In genomic region chr2:84880645-84881521, GRCh38 we compare ENCODE assay signal across 8 cellular contexts. TPM values are rescaled to one million over a fixed set of nuclear protein-coding genes. Genes with fewer than 3 reads are reported as not detected.
DNase-seq lines count a peak whose midpoint lies in the region; ATAC-seq and TF ChIP-seq lines count a peak whose summit lies in the region.

TSS of gene TRABD2A (minus strand) at chr2:84881084. CDS start at chr2:84881039, 45 bp downstream.

- H3K9me3 ChIP-seq in Peyer's patch (no peaks in the 10 kb centered on the region), iPS-18a (ENCODE audit: control insufficient read depth, low read depth, low read length) (no peaks in the 10 kb centered on the region)

- TF ChIP-seq CTCF in Peyer's patch (IDR thresholded peaks at IDR 0.05) = no peak

- H3K36me3 ChIP-seq in Peyer's patch (no peaks in the 10 kb centered on the region), iPS-18a (ENCODE audit: control insufficient read depth, low read depth, low read length) (no peaks in the 10 kb centered on the region)

- peaks cover 0 to 7% of the 10 kb centered on the region in 2 donors for H3K27me3 ChIP-seq in Peyer's patch
- H3K27me3 ChIP-seq in iPS-18a (ENCODE audit: control insufficient read depth, insufficient read depth, low read length) = peaks cover 84% of the 10 kb centered on the region

- DNase-seq in Peyer's patch (peak; percentile 38 to 68 (median 67)), cerebellum (ENCODE audit: low spot score) (no peak), NCI-H1048 (lab: John Stamatoyannopoulos, UW) (no peak)
- DNase-seq in activated naive CD8-positive, alpha-beta T cell treated with anti-CD3 and anti-CD28 coated beads, Interleukin-2, amount 50 U/mL, for 16 hours (ENCODE audit: low read depth, low spot score) = peak; percentile 51
- peak; percentile 53 to 61 (median 58) for DNase-seq in stimulated activated CD4-positive, alpha-beta T cell treated with anti-CD3 and anti-CD28 coated beads, Interleukin-12 subunit alpha, Interleukin-12 subunit beta, amount 100 ng/mL, for 48 hours (ENCODE audit: low read depth in 2 of 3, low spot score in 1 of 3)

- no peak for TF ChIP-seq POLR2A in Peyer's patch (IDR thresholded peaks at IDR 0.05)

- peak within 1 kb of the TSS; percentile 68 to 72 (median 72) for H3K27ac ChIP-seq in Peyer's patch
- no peak within 1 kb of the TSS for H3K27ac ChIP-seq in iPS-18a (ENCODE audit: low read length)

- peak within 1 kb of the TSS; percentile 52 to 90 (median 67) for H3K4me3 ChIP-seq in Peyer's patch
- peak within 1 kb of the TSS; percentile 62 for H3K4me3 ChIP-seq in iPS-18a (ENCODE audit: low read length)

- H3K9ac ChIP-seq in iPS-18a (ENCODE audit: low read length) = peak within 1 kb of the TSS; percentile 26

- H3K4me1 ChIP-seq in Peyer's patch (peaks cover 0 to 11% (median 0%) of the 10 kb centered on the region in 4 donors), iPS-18a (ENCODE audit: control insufficient read depth, low read depth, low read length) (peaks cover 4% of the 10 kb centered on the region)

- ATAC-seq in GM18498 (IDR thresholded peaks at IDR 0.05; ENCODE audit: unreplicated experiment) (peak; percentile 25), GM19395 (IDR thresholded peaks at IDR 0.05; ENCODE audit: unreplicated experiment) (no peak)

RNA-seq across cellular contexts. Expression of gene TRABD2A, which starts in this region (rescaled TPM):
- total RNA-seq in Peyer's patch (10 to 100 TPM; 32.2 to 85.4 (median 55.0) TPM), cerebellum (1.4 TPM)

Comparison
In these comparisons a context has a peak if more than half of its experiments do, and no peak if none do; other contexts are left out.
1. RNA of gene TRABD2A (total RNA-seq): 32.2 to 85.4 TPM in Peyer's patch; 1.4 TPM in cerebellum (single experiment); every median in the first group is over 10 times any median in the second.
2. DNase-seq: peak in Peyer's patch (3 of 3), activated naive CD8-positive, alpha-beta T cell treated with anti-CD3 and anti-CD28 coated beads, Interleukin-2, amount 50 U/mL, for 16 hours (single experiment) and stimulated activated CD4-positive, alpha-beta T cell treated with anti-CD3 and anti-CD28 coated beads, Interleukin-12 subunit alpha, Interleukin-12 subunit beta, amount 100 ng/mL, for 48 hours (3 of 3); none in cerebellum (single experiment) and NCI-H1048 (single experiment).